In genomic region chr2:113720167-113720566, GRCh38 we compare ENCODE assay signal across 8 cellular contexts.
DNase-seq lines count a peak whose midpoint lies in the region; ATAC-seq and TF ChIP-seq lines count a peak whose summit lies in the region.

No MANE protein-coding gene starts in this region.

- POLR2A ChIA-PET in HEK293T (lab: Yijun Ruan, JAX): no interaction called here

- CTCF ChIA-PET in HEK293T (lab: Yijun Ruan, JAX): interaction anchor here (0.7 to 2.2 kb wide), 2 partner anchors 9 to 13 kb away, joined by 3 to 10 read pairs; no protein-coding TSS in a partner anchor

- peak; percentile 62 for TF ChIP-seq CTCF in AG10803 (conservative IDR thresholded peaks at IDR 0.05; ENCODE audit: low read length)

- DNase-seq in AG10803 (ENCODE audit: low read depth): peak; percentile 20
- peak; percentile 21 for DNase-seq in HEK293T (ENCODE audit: extremely low spot score)
- DNase-seq in SHP77 treated with DMSO at 0.1 percent for 48 hours (lab: John Stamatoyannopoulos, UW): peak; percentile 23
- DNase-seq in hepatic stellate cell (ENCODE audit: low spot score): peak; percentile 12
- DNase-seq in activated naive CD4-positive, alpha-beta T cell treated with Interleukin-2 at 50 U/mL for 16 hours: no peak
- no peak for DNase-seq in effector CD4-positive, alpha-beta T cell
- no peak for DNase-seq in activated effector memory CD4-positive, alpha-beta T cell treated with Interleukin-2 at 50 U/mL for 16 hours

- H3K4me3 ChIP-seq in AG10803 (ENCODE audit: low read length): no peak overlapping the region

- no peak for ATAC-seq in GM18858 (IDR thresholded peaks at IDR 0.05; ENCODE audit: unreplicated experiment)

TF ChIP-seq in HEK293T, 16 proteins besides CTCF, POLR2A, EP300 and RAD21:
- TF ChIP-seq ELF4 (IDR thresholded peaks at IDR 0.05) (no peak), PKNOX1 (IDR thresholded peaks at IDR 0.05) (no peak), FOXK2 (IDR thresholded peaks at IDR 0.05) (no peak), LEF1 (IDR thresholded peaks at IDR 0.05; ENCODE audit: borderline replicate concordance) (no peak), ZNF384 (IDR thresholded peaks at IDR 0.05) (peak; percentile 93), ARNT (IDR thresholded peaks at IDR 0.05) (no peak)

Comparison
In these comparisons a context has a peak if more than half of its experiments do, and no peak if none do; other contexts are left out.
1. DNase-seq: peak in AG10803 (single experiment), HEK293T (single experiment), SHP77 treated with DMSO at 0.1 percent for 48 hours (single experiment) and hepatic stellate cell (single experiment); none in activated naive CD4-positive, alpha-beta T cell treated with Interleukin-2 at 50 U/mL for 16 hours (single experiment), effector CD4-positive, alpha-beta T cell (single experiment) and activated effector memory CD4-positive, alpha-beta T cell treated with Interleukin-2 at 50 U/mL for 16 hours (single experiment).